In the genomic region with DNA sequence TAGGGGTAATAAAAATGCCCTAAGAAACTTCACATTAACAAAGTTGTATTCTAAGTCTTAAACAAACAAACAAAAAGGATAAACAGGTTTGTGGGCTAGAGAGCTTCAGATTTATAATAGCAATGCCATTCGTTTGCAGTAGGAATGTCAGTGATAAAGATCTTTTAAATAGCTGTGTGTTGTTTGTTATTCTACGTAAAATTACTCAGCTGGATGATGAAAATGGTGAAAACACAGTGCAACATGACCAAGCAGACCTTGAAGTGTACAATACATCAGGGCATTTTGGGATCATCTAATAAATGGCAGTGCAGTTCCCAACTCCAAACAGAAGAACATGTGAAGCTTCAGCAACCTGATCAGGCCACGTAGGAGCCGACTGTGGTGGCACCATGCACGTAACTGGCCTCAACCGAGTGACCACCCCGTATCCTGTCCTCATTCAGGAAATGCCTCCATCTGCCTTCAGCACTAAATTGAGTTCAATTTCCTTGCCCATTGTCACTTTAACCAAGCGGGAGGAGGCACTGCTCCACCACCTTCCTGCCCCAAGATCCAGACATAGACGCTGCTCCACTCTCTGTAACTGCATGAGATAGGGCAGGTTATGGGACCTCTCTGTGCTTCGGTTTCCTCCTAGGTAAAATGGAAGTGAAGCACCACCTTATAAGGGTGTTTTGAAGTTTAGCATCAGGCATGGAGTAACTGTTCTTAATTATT, we compare ENCODE assay signal across 23 cellular contexts.
A peak's percentile ranks its signal among the peaks of the same experiment; 100 is the strongest.
DNase-seq lines count a peak whose midpoint lies in the region; ATAC-seq and TF ChIP-seq lines count a peak whose summit lies in the region.
"Had no signal": no experiment of that assay in that cellular context is flagged by ENCODE, and none has a peak within 500 bp of the region (broad histone marks: within the 10 kb centered on the region; RNA-seq: fewer than 3 reads in every experiment).

No MANE protein-coding gene starts in this region.

- H4K20me1 ChIP-seq in mammary epithelial cell (ENCODE audit: insufficient read depth, low read length) (no peaks in the 10 kb centered on the region), fibroblast of lung (ENCODE audit: control insufficient read depth, extremely low read depth, insufficient read depth, low read length) (no peaks in the 10 kb centered on the region)

- H3K9ac ChIP-seq in mammary epithelial cell (ENCODE audit: insufficient read depth, low read length) (no peak overlapping the region), fibroblast of lung (ENCODE audit: insufficient read depth, low read length) (no peak overlapping the region), skeletal muscle satellite cell (ENCODE audit: low read depth, low read length) (peak overlapping the region; percentile 44)

- peak; percentile 45 for DNase-seq in mammary epithelial cell
- DNase-seq in MCF 10A (ENCODE audit: unreplicated experiment) = no peak
- DNase-seq in amniotic epithelial cell (ENCODE audit: low read depth) = peak; percentile 77
- DNase-seq in fibroblast of lung (ENCODE audit: low read depth in 2 of 2) = peak; percentile 2 to 92
- DNase-seq in HEK293T (ENCODE audit: extremely low spot score) = no peak
- DNase-seq in activated gamma-delta T cell treated with Interleukin-2 at 50 U/mL for 16 hours = no peak
- DNase-seq: activated CD4-positive, CD25-positive, alpha-beta regulatory T cell treated with anti-CD3 and anti-CD28 coated beads, Interleukin-2, amount 50 U/mL, for 72 hours; CD4-positive, alpha-beta memory T cell; central memory CD4-positive, alpha-beta T cell; DND-41; endodermal cell; gastrocnemius medialis; H9; Kasumi-1; NCI-H1417 treated with DMSO at 0.1 percent for 48 hours; NCI-H774; retina; thyroid gland had no signal

- no peak overlapping the region for H3K27ac ChIP-seq in mammary epithelial cell (ENCODE audit: insufficient read depth, low read depth, low read length)
- H3K27ac ChIP-seq in fibroblast of lung (ENCODE audit: insufficient read depth, low read length) = no peak overlapping the region
- H3K27ac ChIP-seq: 22Rv1, gastrocnemius medialis, thyroid gland had no signal

- H3K4me1 Mint-ChIP-seq in MCF 10A (ENCODE audit: insufficient read depth, unreplicated experiment) = peaks cover 31% of the 10 kb centered on the region

- H3K4me1 ChIP-seq in mammary epithelial cell (ENCODE audit: insufficient read depth, low read length) (peaks cover 9% of the 10 kb centered on the region), fibroblast of lung (ENCODE audit: control insufficient read depth, extremely low read depth, insufficient read depth, low read length) (peaks cover 2% of the 10 kb centered on the region), skeletal muscle satellite cell (ENCODE audit: control insufficient read depth, insufficient read depth, low read length) (peaks cover 44% of the 10 kb centered on the region)
- H3K4me1 ChIP-seq: gastrocnemius medialis had no signal

- CTCF ChIA-PET in mammary epithelial cell (lab: Charles Lee; ENCODE audit: low non-redundant PET) = interaction anchor here (0.6 kb wide), 2 partner anchors 465 to 575 kb away, joined by 3 read pairs; no protein-coding TSS in a partner anchor
- CTCF ChIA-PET in MCF 10A (lab: Yijun Ruan, JAX) = interaction anchor here (1.2 kb wide), 1 partner anchor 224 kb away, joined by 5 read pairs; no protein-coding TSS in a partner anchor
- CTCF ChIA-PET in HEK293T (lab: Yijun Ruan, JAX) = interaction anchor here (0.5 to 1.2 kb wide), 2 partner anchors 222 to 1015 kb away, joined by 3 read pairs; no protein-coding TSS in a partner anchor

- in situ Hi-C loops in mammary epithelial cell (cut with MboI; ENCODE audit: low sequenced_read_pairs in 2 of 2) = no loop called here

- no peak overlapping the region for H3K27ac Mint-ChIP-seq in MCF 10A (ENCODE audit: low read depth, unreplicated experiment)
- H3K27ac Mint-ChIP-seq: activated T-helper 17 cell treated with anti-CD3 and anti-CD28 coated beads, Interleukin-2, amount 50 U/mL, for 72 hours; endodermal cell; H9; stimulated activated memory B cell treated with anti-CD40 and anti-IgM and Interleukin-4, amounts not matched to agents 10 μg/mL and 1 μg/mL and 100 μg/mL, for 72 hours had no signal

- H3K27me3 ChIP-seq in mammary epithelial cell (ENCODE audit: insufficient read depth, low read length) = peaks cover 2% of the 10 kb centered on the region
- H3K27me3 ChIP-seq in fibroblast of lung (ENCODE audit: control insufficient read depth, insufficient read depth, low read length) = no peaks in the 10 kb centered on the region
- no peaks in the 10 kb centered on the region for H3K27me3 ChIP-seq in skeletal muscle satellite cell (ENCODE audit: control insufficient read depth, insufficient read depth, low read length)
- H3K27me3 ChIP-seq: gastrocnemius medialis, thyroid gland had no signal

- H3K9me3 Mint-ChIP-seq in MCF 10A (ENCODE audit: unreplicated experiment) = no peaks in the 10 kb centered on the region
- H3K9me3 Mint-ChIP-seq: activated T-helper 17 cell treated with anti-CD3 and anti-CD28 coated beads, Interleukin-2, amount 50 U/mL, for 72 hours; endodermal cell; H9; stimulated activated memory B cell treated with anti-CD40 and anti-IgM and Interleukin-4, amounts not matched to agents 10 μg/mL and 1 μg/mL and 100 μg/mL, for 72 hours had no signal

- H3K4me3 Mint-ChIP-seq in MCF 10A (ENCODE audit: unreplicated experiment) = no peak overlapping the region
- H3K4me3 Mint-ChIP-seq: activated T-helper 17 cell treated with anti-CD3 and anti-CD28 coated beads, Interleukin-2, amount 50 U/mL, for 72 hours; CD4-positive, alpha-beta memory T cell; endodermal cell; H9; stimulated activated memory B cell treated with anti-CD40 and anti-IgM and Interleukin-4, amounts not matched to agents 10 μg/mL and 1 μg/mL and 100 μg/mL, for 72 hours had no signal

- 83% methylated on average over 10 of the region's 10 CpGs for WGBS in mammary epithelial cell (ENCODE audit: low coverage, missing lambda C conversion rate)

- H2AFZ ChIP-seq in mammary epithelial cell (ENCODE audit: low read depth, low read length) = no peak overlapping the region
- H2AFZ ChIP-seq in fibroblast of lung (ENCODE audit: low read length) = no peak overlapping the region

- BruUV-seq in mammary epithelial cell (replicated peaks; lab: Mats Ljungman, UMichigan) (no TSS peak), MCF 10A (replicated peaks; lab: Mats Ljungman, UMichigan) (no TSS peak)

- no peak for ATAC-seq in GM18907 (IDR thresholded peaks at IDR 0.05; ENCODE audit: unreplicated experiment)
- ATAC-seq: activated T-helper 17 cell treated with anti-CD3 and anti-CD28 coated beads, Interleukin-2, amount 50 U/mL, for 72 hours; gastrocnemius medialis; stimulated activated memory B cell treated with anti-CD40 and anti-IgM and Interleukin-4, amounts not matched to agents 10 μg/mL and 1 μg/mL and 100 μg/mL, for 72 hours had no signal

- no peaks in the 10 kb centered on the region for H3K27me3 Mint-ChIP-seq in MCF 10A (ENCODE audit: insufficient read depth, unreplicated experiment)
- H3K27me3 Mint-ChIP-seq: activated T-helper 17 cell treated with anti-CD3 and anti-CD28 coated beads, Interleukin-2, amount 50 U/mL, for 72 hours; CD4-positive, alpha-beta memory T cell had no signal

- H3K4me2 ChIP-seq in mammary epithelial cell (ENCODE audit: insufficient read depth, low read depth, low read length) = no peak overlapping the region
- no peak overlapping the region for H3K4me2 ChIP-seq in fibroblast of lung (ENCODE audit: extremely low read depth, insufficient read depth, low read length)
- H3K4me2 ChIP-seq in skeletal muscle satellite cell (ENCODE audit: low read length) = no peak overlapping the region

- no peaks in the 10 kb centered on the region for H3K36me3 Mint-ChIP-seq in MCF 10A (ENCODE audit: insufficient read depth, unreplicated experiment)
- H3K36me3 Mint-ChIP-seq: stimulated activated memory B cell treated with anti-CD40 and anti-IgM and Interleukin-4, amounts not matched to agents 10 μg/mL and 1 μg/mL and 100 μg/mL, for 72 hours had no signal

- dilution Hi-C loops in mammary epithelial cell (cut with HindIII; ENCODE audit: low sequenced_read_pairs) = no loop called here

- no peak for TF ChIP-seq CTCF in mammary epithelial cell (conservative IDR thresholded peaks at IDR 0.05 in 1 of 2, IDR thresholded peaks at IDR 0.05 in 1 of 2; ENCODE audit: extremely low read depth in 1 of 2, insufficient read depth in 1 of 2, low read depth in 1 of 2, low read length in 2 of 2)
- no peak for TF ChIP-seq CTCF in MCF 10A (IDR thresholded peaks at IDR 0.05; ENCODE audit: unreplicated experiment)
- TF ChIP-seq CTCF in fibroblast of lung (conservative IDR thresholded peaks at IDR 0.05 in 1 of 2, IDR thresholded peaks at IDR 0.05 in 1 of 2; ENCODE audit: low read depth in 1 of 2, low read length in 2 of 2) = no peak

- H3K4me3 ChIP-seq in mammary epithelial cell (replicated peaks in 1 of 3; ENCODE audit: insufficient read depth in 1 of 3, low read depth in 2 of 3, low read length in 3 of 3) = no peak overlapping the region
- no peak overlapping the region for H3K4me3 ChIP-seq in fibroblast of lung (replicated peaks in 1 of 4; ENCODE audit: control extremely low read depth in 1 of 4, insufficient read depth in 1 of 4, low read depth in 3 of 4, low read length in 4 of 4)
- peak overlapping the region; percentile 6 for H3K4me3 ChIP-seq in skeletal muscle satellite cell (ENCODE audit: low read length)
- H3K4me3 ChIP-seq: gastrocnemius medialis, thyroid gland had no signal

- POLR2A ChIA-PET in MCF 10A (lab: Yijun Ruan, JAX) (interaction anchor here (1.0 to 1.3 kb wide), 2 partner anchors 9 to 18 kb away, joined by 3 to 4 read pairs; no protein-coding TSS in a partner anchor), HEK293T (lab: Yijun Ruan, JAX) (no interaction called here)

- intact Hi-C loops in mammary epithelial cell (cut with micrococcal nuclease) = no loop called here
- intact Hi-C loops in MCF 10A (cut with micrococcal nuclease) = no loop called here

- H3K36me3 ChIP-seq in mammary epithelial cell (ENCODE audit: insufficient read depth, low read length) (no peaks in the 10 kb centered on the region), fibroblast of lung (ENCODE audit: control insufficient read depth, insufficient read depth, low read length) (no peaks in the 10 kb centered on the region), skeletal muscle satellite cell (ENCODE audit: insufficient read depth, low read length) (no peaks in the 10 kb centered on the region)
- H3K36me3 ChIP-seq: gastrocnemius medialis, thyroid gland had no signal

- H3K79me2 ChIP-seq in mammary epithelial cell (ENCODE audit: insufficient read depth, low read length) (no peaks in the 10 kb centered on the region), fibroblast of lung (ENCODE audit: control insufficient read depth, insufficient read depth, low read length) (no peaks in the 10 kb centered on the region)

- H3K9me3 ChIP-seq in mammary epithelial cell (replicated peaks; ENCODE audit: insufficient read depth, low read length) (no peaks in the 10 kb centered on the region), fibroblast of lung (ENCODE audit: control insufficient read depth, insufficient read depth, low read depth, low read length) (no peaks in the 10 kb centered on the region), skeletal muscle satellite cell (replicated peaks; ENCODE audit: low read length) (no peaks in the 10 kb centered on the region)
- H3K9me3 ChIP-seq: gastrocnemius medialis, thyroid gland had no signal

TF ChIP-seq in HEK293T, 16 proteins besides CTCF, POLR2A, EP300 and RAD21 (continues in another document):
- no peak for TF ChIP-seq FOXK2 (IDR thresholded peaks at IDR 0.05)
- no peak for TF ChIP-seq HDGF (IDR thresholded peaks at IDR 0.05; ENCODE audit: borderline replicate concordance)
- no peak for TF ChIP-seq FOXA1 (IDR thresholded peaks at IDR 0.05)

Comparison
In these comparisons a context has a peak if more than half of its experiments do, and no peak if none do; other contexts are left out.
1. DNase-seq: peak in mammary epithelial cell (single experiment), amniotic epithelial cell (single experiment) and fibroblast of lung (2 of 2); none in MCF 10A (single experiment), HEK293T (single experiment) and activated gamma-delta T cell treated with Interleukin-2 at 50 U/mL for 16 hours (single experiment).